In genomic region chr2:234331966-234332365, GRCh38 we compare ENCODE assay signal across 14 cellular contexts.
DNase-seq lines count a peak whose midpoint lies in the region; ATAC-seq lines count a peak whose summit lies in the region.
"Had no signal": no experiment of that assay in that cellular context is flagged by ENCODE, and none has a peak within 500 bp of the region (broad histone marks: within the 10 kb centered on the region; RNA-seq: fewer than 3 reads in every experiment).

No MANE protein-coding gene starts in this region.

- intact Hi-C loops in naive thymus-derived CD4-positive, alpha-beta T cell (cut with micrococcal nuclease): no loop called here

- no peak for DNase-seq in stimulated activated naive CD8-positive, alpha-beta T cell treated with anti-CD3 and anti-CD28 coated beads, Interleukin-15, Interleukin-2, amounts not matched to agents 100 U/mL and 50 U/mL, for 24 hours
- no peak for DNase-seq in central memory CD8-positive, alpha-beta T cell (ENCODE audit: low spot score in 2 of 2)
- DNase-seq in naive thymus-derived CD4-positive, alpha-beta T cell: no peak
- no peak for DNase-seq in stimulated activated naive B cell treated with anti-CD40 and anti-IgM and Interleukin-4, amounts not matched to agents 10 μg/mL and 1 μg/mL and 100 μg/mL, for 72 hours
- DNase-seq in SW480 (ENCODE audit: low spot score) (no peak), mesendoderm (no peak), NCI-H345 (lab: John Stamatoyannopoulos, UW) (no peak)
- DNase-seq: ACHN; CD4-positive, alpha-beta T cell; DMS79 treated with DMSO at 0.1 percent for 48 hours; GDM1 had no signal

- no peak overlapping the region for H3K23ac ChIP-seq in mesendoderm (ENCODE audit: low read length)

- H3K18ac ChIP-seq in mesendoderm (ENCODE audit: low read length): no peak overlapping the region

- no peak overlapping the region for H4K5ac ChIP-seq in mesendoderm (ENCODE audit: low read length)

- H3K4me3 ChIP-seq in naive thymus-derived CD4-positive, alpha-beta T cell (ENCODE audit: low read length): no peak overlapping the region
- no peak overlapping the region for H3K4me3 ChIP-seq in mesendoderm (ENCODE audit: low read length)
- H3K4me3 ChIP-seq: BLaER1 treated with 17β-estradiol and CSF1 and Interleukin-3, amounts not matched to agents 10 nM and 100 nM; HAP-1 had no signal

- CTCF ChIA-PET in naive thymus-derived CD4-positive, alpha-beta T cell (lab: Charles Lee): no interaction called here

- POLR2A ChIA-PET in naive thymus-derived CD4-positive, alpha-beta T cell (lab: Charles Lee): no interaction called here

- H3K4me3 Mint-ChIP-seq in stimulated activated naive CD8-positive, alpha-beta T cell treated with anti-CD3 and anti-CD28 coated beads, Interleukin-15, Interleukin-2, amounts not matched to agents 100 ng/mL and 50 ng/mL, for 24 hours: no peak overlapping the region
- H3K4me3 Mint-ChIP-seq in central memory CD8-positive, alpha-beta T cell: no peak overlapping the region
- no peak overlapping the region for H3K4me3 Mint-ChIP-seq in naive thymus-derived CD4-positive, alpha-beta T cell
- H3K4me3 Mint-ChIP-seq in stimulated activated naive B cell treated with anti-CD40 and anti-IgM and Interleukin-4, amounts not matched to agents 10 μg/mL and 1 μg/mL and 100 μg/mL, for 72 hours: peak overlapping the region in 1 of 2 donors; percentile 3
- H3K4me3 Mint-ChIP-seq: CD4-positive, alpha-beta T cell had no signal

- H3K79me1 ChIP-seq in mesendoderm (ENCODE audit: low read length): no peaks in the 10 kb centered on the region

- no peaks in the 10 kb centered on the region for H3K27me3 ChIP-seq in naive thymus-derived CD4-positive, alpha-beta T cell (ENCODE audit: control insufficient read depth in 2 of 2, insufficient read depth in 2 of 2, low read length in 2 of 2)
- no peaks in the 10 kb centered on the region for H3K27me3 ChIP-seq in mesendoderm (ENCODE audit: insufficient read depth, low read length, poor library complexity)
- H3K27me3 ChIP-seq: BLaER1 treated with 17β-estradiol and CSF1 and Interleukin-3, amounts not matched to agents 10 nM and 100 nM had no signal

- no peak overlapping the region for H2BK15ac ChIP-seq in mesendoderm (replicated peaks; ENCODE audit: low read depth)

- no peak overlapping the region for H3K9ac ChIP-seq in mesendoderm (ENCODE audit: low read length)
- H3K9ac ChIP-seq: BLaER1 treated with 17β-estradiol and CSF1 and Interleukin-3, amounts not matched to agents 10 nM and 100 nM had no signal

- H3K36me3 ChIP-seq in naive thymus-derived CD4-positive, alpha-beta T cell (ENCODE audit: control insufficient read depth in 2 of 3, insufficient read depth in 3 of 3, low read length in 3 of 3): no peaks in the 10 kb centered on the region
- no peaks in the 10 kb centered on the region for H3K36me3 ChIP-seq in mesendoderm (ENCODE audit: control insufficient read depth, insufficient read depth, low read length)
- H3K36me3 ChIP-seq: BLaER1 treated with 17β-estradiol and CSF1 and Interleukin-3, amounts not matched to agents 10 nM and 100 nM; HAP-1 had no signal

- H2BK120ac ChIP-seq in mesendoderm (ENCODE audit: low read depth, low read length): no peak overlapping the region

- H3K79me2 ChIP-seq in mesendoderm (ENCODE audit: control insufficient read depth, insufficient read depth, low read length): no peaks in the 10 kb centered on the region

- peak overlapping the region; percentile 69 for H3K27ac Mint-ChIP-seq in stimulated activated naive CD8-positive, alpha-beta T cell treated with anti-CD3 and anti-CD28 coated beads, Interleukin-15, Interleukin-2, amounts not matched to agents 100 ng/mL and 50 ng/mL, for 24 hours
- peak overlapping the region; percentile 85 for H3K27ac Mint-ChIP-seq in central memory CD8-positive, alpha-beta T cell (ENCODE audit: low read depth)
- H3K27ac Mint-ChIP-seq in naive thymus-derived CD4-positive, alpha-beta T cell: peak overlapping the region in 6 of 9 donors; percentile 31 to 85 (median 57)
- H3K27ac Mint-ChIP-seq in stimulated activated naive B cell treated with anti-CD40 and anti-IgM and Interleukin-4, amounts not matched to agents 10 μg/mL and 1 μg/mL and 100 μg/mL, for 72 hours: peak overlapping the region; percentile 26
- H3K27ac Mint-ChIP-seq: CD4-positive, alpha-beta T cell had no signal

- no CpG with 5 or more reads among the region's 7 CpGs for WGBS in mesendoderm (ENCODE audit: extremely low coverage, insufficient coverage, low lambda C conversion rate)

- H3K9me3 ChIP-seq in naive thymus-derived CD4-positive, alpha-beta T cell (ENCODE audit: control insufficient read depth in 2 of 3, low read length in 3 of 3): no peaks in the 10 kb centered on the region
- H3K9me3 ChIP-seq: HAP-1 had no signal

- H2BK5ac ChIP-seq in mesendoderm (ENCODE audit: low read length): no peak overlapping the region

- no peaks in the 10 kb centered on the region for H3K36me3 Mint-ChIP-seq in stimulated activated naive CD8-positive, alpha-beta T cell treated with anti-CD3 and anti-CD28 coated beads, Interleukin-15, Interleukin-2, amounts not matched to agents 100 ng/mL and 50 ng/mL, for 24 hours (ENCODE audit: low read depth)
- peaks cover 2% of the 10 kb centered on the region for H3K36me3 Mint-ChIP-seq in central memory CD8-positive, alpha-beta T cell (ENCODE audit: insufficient read depth)
- no peaks in the 10 kb centered on the region for H3K36me3 Mint-ChIP-seq in naive thymus-derived CD4-positive, alpha-beta T cell
- no peaks in the 10 kb centered on the region for H3K36me3 Mint-ChIP-seq in stimulated activated naive B cell treated with anti-CD40 and anti-IgM and Interleukin-4, amounts not matched to agents 10 μg/mL and 1 μg/mL and 100 μg/mL, for 72 hours

- no peaks in the 10 kb centered on the region for H3K27me3 Mint-ChIP-seq in stimulated activated naive CD8-positive, alpha-beta T cell treated with anti-CD3 and anti-CD28 coated beads, Interleukin-15, Interleukin-2, amounts not matched to agents 100 ng/mL and 50 ng/mL, for 24 hours
- H3K27me3 Mint-ChIP-seq in central memory CD8-positive, alpha-beta T cell: no peaks in the 10 kb centered on the region
- no peaks in the 10 kb centered on the region for H3K27me3 Mint-ChIP-seq in naive thymus-derived CD4-positive, alpha-beta T cell
- peaks cover 25 to 39% of the 10 kb centered on the region in 2 donors for H3K27me3 Mint-ChIP-seq in stimulated activated naive B cell treated with anti-CD40 and anti-IgM and Interleukin-4, amounts not matched to agents 10 μg/mL and 1 μg/mL and 100 μg/mL, for 72 hours
- H3K27me3 Mint-ChIP-seq: CD4-positive, alpha-beta T cell had no signal

- no peaks in the 10 kb centered on the region for H3K9me3 Mint-ChIP-seq in stimulated activated naive CD8-positive, alpha-beta T cell treated with anti-CD3 and anti-CD28 coated beads, Interleukin-15, Interleukin-2, amounts not matched to agents 100 ng/mL and 50 ng/mL, for 24 hours
- no peaks in the 10 kb centered on the region for H3K9me3 Mint-ChIP-seq in central memory CD8-positive, alpha-beta T cell
- H3K9me3 Mint-ChIP-seq in naive thymus-derived CD4-positive, alpha-beta T cell: no peaks in the 10 kb centered on the region
- no peaks in the 10 kb centered on the region for H3K9me3 Mint-ChIP-seq in stimulated activated naive B cell treated with anti-CD40 and anti-IgM and Interleukin-4, amounts not matched to agents 10 μg/mL and 1 μg/mL and 100 μg/mL, for 72 hours
- H3K9me3 Mint-ChIP-seq: CD4-positive, alpha-beta T cell had no signal

- H3K4me1 ChIP-seq in naive thymus-derived CD4-positive, alpha-beta T cell (ENCODE audit: control insufficient read depth in 2 of 2, insufficient read depth in 2 of 2, low read length in 2 of 2): peaks cover 0 to 16% of the 10 kb centered on the region in 2 donors
- peaks cover 2% of the 10 kb centered on the region for H3K4me1 ChIP-seq in mesendoderm (ENCODE audit: control insufficient read depth, low read depth, low read length)
- H3K4me1 ChIP-seq: HAP-1 had no signal

- H3K4me1 Mint-ChIP-seq in stimulated activated naive CD8-positive, alpha-beta T cell treated with anti-CD3 and anti-CD28 coated beads, Interleukin-15, Interleukin-2, amounts not matched to agents 100 ng/mL and 50 ng/mL, for 24 hours (ENCODE audit: low read depth): peaks cover 44% of the 10 kb centered on the region
- peaks cover 45% of the 10 kb centered on the region for H3K4me1 Mint-ChIP-seq in central memory CD8-positive, alpha-beta T cell
- H3K4me1 Mint-ChIP-seq in naive thymus-derived CD4-positive, alpha-beta T cell: peaks cover 19 to 71% (median 52%) of the 10 kb centered on the region in 7 donors
- peaks cover 34 to 47% of the 10 kb centered on the region in 2 donors for H3K4me1 Mint-ChIP-seq in stimulated activated naive B cell treated with anti-CD40 and anti-IgM and Interleukin-4, amounts not matched to agents 10 μg/mL and 1 μg/mL and 100 μg/mL, for 72 hours

- no peak overlapping the region for H4K8ac ChIP-seq in mesendoderm (ENCODE audit: low read depth, low read length)

- H3K4me2 ChIP-seq in mesendoderm (ENCODE audit: low read length): no peak overlapping the region

- H2AK5ac ChIP-seq in mesendoderm (ENCODE audit: low read length): no peak overlapping the region

- no peak overlapping the region for H3K27ac ChIP-seq in naive thymus-derived CD4-positive, alpha-beta T cell (ENCODE audit: low read depth, low read length)
- no peak overlapping the region for H3K27ac ChIP-seq in mesendoderm (ENCODE audit: low read depth, low read length)

- H3K56ac ChIP-seq in mesendoderm (ENCODE audit: low read length): no peak overlapping the region

- no peak overlapping the region for H3K4ac ChIP-seq in mesendoderm (ENCODE audit: low read depth, low read length)

- ATAC-seq in stimulated activated naive CD8-positive, alpha-beta T cell treated with anti-CD3 and anti-CD28 coated beads, Interleukin-15, Interleukin-2, amounts not matched to agents 100 U/mL and 50 U/mL, for 24 hours: no peak
- ATAC-seq in central memory CD8-positive, alpha-beta T cell (replicated peaks; ENCODE audit: extremely low read depth, poor library complexity, severe bottlenecking): no peak
- ATAC-seq in naive thymus-derived CD4-positive, alpha-beta T cell: no peak
- no peak for ATAC-seq in stimulated activated naive B cell treated with anti-CD40 and anti-IgM and Interleukin-4, amounts not matched to agents 10 μg/mL and 1 μg/mL and 100 μg/mL, for 72 hours (replicated peaks)

Comparison
In these comparisons a context has a peak if more than half of its experiments do, and no peak if none do; other contexts are left out.
1. H3K27ac Mint-ChIP-seq: peak in every context shown above with its lines; median percentile 85 in central memory CD8-positive, alpha-beta T cell; 69 in stimulated activated naive CD8-positive, alpha-beta T cell treated with anti-CD3 and anti-CD28 coated beads, Interleukin-15, Interleukin-2, amounts not matched to agents 100 ng/mL and 50 ng/mL, for 24 hours; 57 in naive thymus-derived CD4-positive, alpha-beta T cell; 26 in stimulated activated naive B cell treated with anti-CD40 and anti-IgM and Interleukin-4, amounts not matched to agents 10 μg/mL and 1 μg/mL and 100 μg/mL, for 72 hours.